Comparison of ENCODE assay signal across 8 cellular contexts in genomic region chr17:72560303-72561247, GRCh38.
A peak's percentile ranks its signal among the peaks of the same experiment; 100 is the strongest.
DNase-seq lines count a peak whose midpoint lies in the region; ATAC-seq and TF ChIP-seq lines count a peak whose summit lies in the region.

No MANE protein-coding gene starts in this region.

- peaks cover 23% of the 10 kb centered on the region for H3K4me1 Mint-ChIP-seq in neural crest cell

- H3K4me3 ChIP-seq in BE2C (ENCODE audit: low read depth, low read length) (no peak overlapping the region), fibroblast of lung (replicated peaks in 1 of 4; ENCODE audit: control extremely low read depth in 1 of 4, insufficient read depth in 1 of 4, low read depth in 3 of 4, low read length in 4 of 4) (no peak overlapping the region)

- H3K36me3 ChIP-seq in BE2C: no peaks in the 10 kb centered on the region
- H3K36me3 ChIP-seq in fibroblast of lung (ENCODE audit: control insufficient read depth, insufficient read depth, low read length): no peaks in the 10 kb centered on the region

- H3K4me1 ChIP-seq in BE2C (no peaks in the 10 kb centered on the region), fibroblast of lung (ENCODE audit: control insufficient read depth, extremely low read depth, insufficient read depth, low read length) (no peaks in the 10 kb centered on the region)

- H3K27ac ChIP-seq in fibroblast of lung (ENCODE audit: insufficient read depth, low read length): no peak overlapping the region

- no peak overlapping the region for H3K4me2 ChIP-seq in fibroblast of lung (ENCODE audit: extremely low read depth, insufficient read depth, low read length)

- TF ChIP-seq CTCF in BE2C (IDR thresholded peaks at IDR 0.05; ENCODE audit: low read depth, low read length): peak; percentile 89
- TF ChIP-seq CTCF in fibroblast of lung (conservative IDR thresholded peaks at IDR 0.05 in 1 of 2, IDR thresholded peaks at IDR 0.05 in 1 of 2; ENCODE audit: low read depth in 1 of 2, low read length in 2 of 2): peak; percentile 75 to 81
- TF ChIP-seq CTCF in neural crest cell (conservative IDR thresholded peaks at IDR 0.05): peak; percentile 89

- peak; percentile 57 for DNase-seq in BE2C
- DNase-seq in HuH-7 (ENCODE audit: low spot score): peak; percentile 74
- peak; percentile 11 for DNase-seq in NOMO-1 treated with dmso at 0.1 percent for 144 hours (lab: John Stamatoyannopoulos, UW; ENCODE audit: unreplicated experiment)
- DNase-seq in activated T-cell treated with anti-CD3 and anti-CD28 coated beads, Interleukin-2, amount 50 U/mL, for 1 hour: peak; percentile 34
- DNase-seq in fibroblast of lung (ENCODE audit: low read depth in 2 of 2): peak; percentile 43 to 57
- peak; percentile 61 for DNase-seq in neural crest cell (ENCODE audit: low read depth, low spot score)
- DNase-seq in foreskin melanocyte: no peak

- ATAC-seq in GM19328 (IDR thresholded peaks at IDR 0.05; ENCODE audit: unreplicated experiment): peak; percentile 65

- H3K27me3 ChIP-seq in BE2C (no peaks in the 10 kb centered on the region), fibroblast of lung (ENCODE audit: control insufficient read depth, insufficient read depth, low read length) (no peaks in the 10 kb centered on the region)

- H3K27ac Mint-ChIP-seq in neural crest cell (ENCODE audit: unreplicated experiment): no peak overlapping the region

- H3K4me3 Mint-ChIP-seq in neural crest cell: no peak overlapping the region

- peaks cover 29% of the 10 kb centered on the region for H3K27me3 Mint-ChIP-seq in neural crest cell (ENCODE audit: low read depth)

- H3K36me3 Mint-ChIP-seq in neural crest cell (ENCODE audit: low read depth): no peaks in the 10 kb centered on the region

- no peak overlapping the region for H3K9ac ChIP-seq in fibroblast of lung (ENCODE audit: insufficient read depth, low read length)

- H3K79me2 ChIP-seq in fibroblast of lung (ENCODE audit: control insufficient read depth, insufficient read depth, low read length): no peaks in the 10 kb centered on the region

- no peak overlapping the region for H2AFZ ChIP-seq in fibroblast of lung (ENCODE audit: low read length)

- H3K9me3 ChIP-seq in BE2C (no peaks in the 10 kb centered on the region), fibroblast of lung (ENCODE audit: control insufficient read depth, insufficient read depth, low read depth, low read length) (no peaks in the 10 kb centered on the region)

- H4K20me1 ChIP-seq in fibroblast of lung (ENCODE audit: control insufficient read depth, extremely low read depth, insufficient read depth, low read length): no peaks in the 10 kb centered on the region

- no peaks in the 10 kb centered on the region for H3K9me3 Mint-ChIP-seq in neural crest cell
